ENCODE assay signal across 10 cellular contexts in the genomic region with DNA sequence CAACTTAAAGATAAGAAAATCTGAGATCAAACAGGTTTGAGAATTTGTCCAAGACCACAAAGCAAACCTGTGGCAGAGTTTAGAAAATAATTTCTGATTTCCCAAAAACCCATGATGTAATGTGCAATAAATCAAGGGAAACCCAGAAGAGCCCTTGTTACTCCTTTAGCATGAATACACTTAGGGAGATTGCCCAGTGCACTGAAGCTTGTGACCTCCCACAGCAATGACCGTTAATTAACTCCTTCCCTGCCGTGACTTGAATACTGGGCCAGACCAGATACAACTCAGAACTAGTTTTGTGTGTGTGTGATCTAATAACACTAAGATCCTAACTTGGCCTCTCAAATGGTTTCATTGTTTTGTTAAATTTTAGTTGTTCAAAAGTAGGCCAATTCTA. TPM values are rescaled to one million over a fixed set of nuclear protein-coding genes. Genes with fewer than 3 reads are reported as not detected.
DNase-seq lines count a peak whose midpoint lies in the region; ATAC-seq and TF ChIP-seq lines count a peak whose summit lies in the region.
"Had no signal": no experiment of that assay in that cellular context is flagged by ENCODE, and none has a peak within 500 bp of the region (broad histone marks: within the 10 kb centered on the region; RNA-seq: fewer than 3 reads in every experiment).

No MANE protein-coding gene starts in this region.

- H3K4me3 ChIP-seq in fibroblast of villous mesenchyme (ENCODE audit: low read depth, low read length) = no peak overlapping the region
- H3K4me3 ChIP-seq in subcutaneous abdominal adipose tissue (ENCODE audit: low read depth in 1 of 5, low read length in 5 of 5) = peak overlapping the region in 3 of 5 donors; percentile 42 to 53 (median 44)
- no peak overlapping the region for H3K4me3 ChIP-seq in colonic mucosa

- peaks cover 29% of the 10 kb centered on the region for H3K4me1 Mint-ChIP-seq in activated naive CD4-positive, alpha-beta T cell treated with anti-CD3 and anti-CD28 coated beads for 36 hours (ENCODE audit: low read depth)

- no peaks in the 10 kb centered on the region for H3K9me3 Mint-ChIP-seq in activated naive CD4-positive, alpha-beta T cell treated with anti-CD3 and anti-CD28 coated beads for 36 hours
- H3K9me3 Mint-ChIP-seq in activated naive CD4-positive, alpha-beta T cell treated with anti-CD3 and anti-CD28 coated beads, Interleukin-2, amount 50 U/mL, for 72 hours = no peaks in the 10 kb centered on the region
- H3K9me3 Mint-ChIP-seq: stimulated activated naive CD8-positive, alpha-beta T cell treated with anti-CD3 and anti-CD28 coated beads, Interleukin-15, amount 100 ng/mL, for 72 hours had no signal

- H3K27me3 Mint-ChIP-seq in activated naive CD4-positive, alpha-beta T cell treated with anti-CD3 and anti-CD28 coated beads for 36 hours (ENCODE audit: low read depth) = no peaks in the 10 kb centered on the region
- H3K27me3 Mint-ChIP-seq: stimulated activated naive CD8-positive, alpha-beta T cell treated with anti-CD3 and anti-CD28 coated beads, Interleukin-15, amount 100 ng/mL, for 72 hours had no signal

- no peak overlapping the region for H3K27ac Mint-ChIP-seq in activated naive CD4-positive, alpha-beta T cell treated with anti-CD3 and anti-CD28 coated beads for 36 hours
- no peak overlapping the region for H3K27ac Mint-ChIP-seq in activated naive CD4-positive, alpha-beta T cell treated with anti-CD3 and anti-CD28 coated beads, Interleukin-2, amount 50 U/mL, for 72 hours
- H3K27ac Mint-ChIP-seq: stimulated activated naive CD8-positive, alpha-beta T cell treated with anti-CD3 and anti-CD28 coated beads, Interleukin-15, amount 100 ng/mL, for 72 hours had no signal

- H3K36me3 ChIP-seq in subcutaneous abdominal adipose tissue (ENCODE audit: control insufficient read depth in 5 of 5, insufficient read depth in 5 of 5, low read length in 5 of 5) = no peaks in the 10 kb centered on the region
- H3K36me3 ChIP-seq in colonic mucosa = no peaks in the 10 kb centered on the region

- H3K36me3 Mint-ChIP-seq in activated naive CD4-positive, alpha-beta T cell treated with anti-CD3 and anti-CD28 coated beads for 36 hours (ENCODE audit: low read depth) = peaks cover 4% of the 10 kb centered on the region
- H3K36me3 Mint-ChIP-seq in activated naive CD4-positive, alpha-beta T cell treated with anti-CD3 and anti-CD28 coated beads, Interleukin-2, amount 50 U/mL, for 72 hours = peaks cover 5 to 7% of the 10 kb centered on the region in 2 donors

- H3K9ac ChIP-seq in subcutaneous abdominal adipose tissue (ENCODE audit: low read length in 5 of 5) (peak overlapping the region in 3 of 5 donors; percentile 17 to 31 (median 24)), colonic mucosa (ENCODE audit: low read depth in 2 of 2, low read length in 2 of 2) (no peak overlapping the region)

- intact Hi-C loops in activated naive CD4-positive, alpha-beta T cell treated with anti-CD3 and anti-CD28 coated beads for 36 hours (cut with micrococcal nuclease) = loop anchor here (5.0 kb wide), 1 partner anchor 72 kb away; a partner anchor contains a TSS
- intact Hi-C loops in colonic mucosa (cut with DNase I) = no loop called here

- no peaks in the 10 kb centered on the region for H3K9me3 ChIP-seq in subcutaneous abdominal adipose tissue (ENCODE audit: control insufficient read depth in 5 of 5, low read length in 5 of 5)
- no peaks in the 10 kb centered on the region for H3K9me3 ChIP-seq in colonic mucosa

- no peak for DNase-seq in activated naive CD4-positive, alpha-beta T cell treated with anti-CD3 and anti-CD28 coated beads for 36 hours
- no peak for DNase-seq in activated naive CD4-positive, alpha-beta T cell treated with anti-CD3 and anti-CD28 coated beads, Interleukin-2, amount 50 U/mL, for 72 hours (ENCODE audit: low spot score in 2 of 2)
- DNase-seq in RPMI7951 (ENCODE audit: low read depth) (peak; percentile 22), fibroblast of villous mesenchyme (ENCODE audit: low read depth) (peak; percentile 49), colonic mucosa (no peak)
- DNase-seq: small intestine; stimulated activated naive CD8-positive, alpha-beta T cell treated with anti-CD3 and anti-CD28 coated beads, Interleukin-15, amount 100 ng/mL, for 72 hours had no signal

- TF ChIP-seq CTCF in fibroblast of villous mesenchyme (IDR thresholded peaks at IDR 0.05; ENCODE audit: insufficient read depth, low read depth, low read length) (no peak), colonic mucosa (IDR thresholded peaks at IDR 0.05) (no peak)

- H3K4me1 ChIP-seq in subcutaneous abdominal adipose tissue (ENCODE audit: control insufficient read depth in 5 of 5, insufficient read depth in 5 of 5, low read length in 5 of 5) (peaks cover 4 to 34% (median 27%) of the 10 kb centered on the region in 5 donors), colonic mucosa (peaks cover 6% of the 10 kb centered on the region)

- H3K27ac ChIP-seq in subcutaneous abdominal adipose tissue (ENCODE audit: low read depth, low read length) (peak overlapping the region; percentile 88), colonic mucosa (no peak overlapping the region)

- ATAC-seq in activated naive CD4-positive, alpha-beta T cell treated with anti-CD3 and anti-CD28 coated beads, Interleukin-2, amount 50 U/mL, for 72 hours = no peak
- ATAC-seq in HG03432 (IDR thresholded peaks at IDR 0.05; ENCODE audit: unreplicated experiment) = no peak
- ATAC-seq in GM18861 (IDR thresholded peaks at IDR 0.05; ENCODE audit: unreplicated experiment) = no peak
- ATAC-seq: stimulated activated naive CD8-positive, alpha-beta T cell treated with anti-CD3 and anti-CD28 coated beads, Interleukin-15, amount 100 ng/mL, for 72 hours had no signal

- CTCF ChIA-PET in activated naive CD4-positive, alpha-beta T cell treated with anti-CD3 and anti-CD28 coated beads for 36 hours (lab: Charles Lee) = interaction anchor here (1.1 kb wide), 1 partner anchor 142 kb away, joined by 4 read pairs; no protein-coding TSS in a partner anchor

- H3K4me3 Mint-ChIP-seq in activated naive CD4-positive, alpha-beta T cell treated with anti-CD3 and anti-CD28 coated beads for 36 hours = peak overlapping the region; percentile 19

- H3K27me3 ChIP-seq in subcutaneous abdominal adipose tissue (ENCODE audit: control insufficient read depth in 5 of 5, insufficient read depth in 4 of 5, low read length in 5 of 5) (no peaks in the 10 kb centered on the region), colonic mucosa (no peaks in the 10 kb centered on the region)

RNA-seq across cellular contexts. Expression of a gene that starts 2.5 kb away (rescaled TPM):
- total RNA-seq in activated naive CD4-positive, alpha-beta T cell treated with anti-CD3 and anti-CD28 coated beads for 36 hours = 10 to 100 TPM; 18.5 to 21.7 TPM
- 10 to 100 TPM; 13.9 to 25.6 TPM for total RNA-seq in activated naive CD4-positive, alpha-beta T cell treated with anti-CD3 and anti-CD28 coated beads, Interleukin-2, amount 50 U/mL, for 72 hours
- 35.8 and 38.7 TPM in 2 replicates for total RNA-seq in RPMI7951 (2014; rRNA removed; shearing (Covaris generic))
- total RNA-seq in fibroblast of villous mesenchyme = 47.0 and 47.9 TPM in 2 replicates
- 100 to 1,000 TPM in 1 of 2 donors, 10 to 100 TPM in 1; 66.8 to 117 TPM for total RNA-seq in colonic mucosa

RNA-seq across cellular contexts. Expression of a gene that starts 53.5 kb away (rescaled TPM):
- 10 to 100 TPM; 12.9 to 16.2 TPM for total RNA-seq in activated naive CD4-positive, alpha-beta T cell treated with anti-CD3 and anti-CD28 coated beads for 36 hours
- 10 to 100 TPM; 18.3 to 20.5 TPM for total RNA-seq in activated naive CD4-positive, alpha-beta T cell treated with anti-CD3 and anti-CD28 coated beads, Interleukin-2, amount 50 U/mL, for 72 hours
- 19.4 and 25.6 TPM in 2 replicates for total RNA-seq in RPMI7951 (2014; rRNA removed; shearing (Covaris generic))
- total RNA-seq in fibroblast of villous mesenchyme = 14.5 and 20.7 TPM in 2 replicates
- total RNA-seq in colonic mucosa = 10 to 100 TPM; 28.6 to 31.5 TPM

Comparison
In these comparisons a context has a peak if more than half of its experiments do, and no peak if none do; other contexts are left out.
1. DNase-seq: peak in RPMI7951 (single experiment) and fibroblast of villous mesenchyme (single experiment); none in activated naive CD4-positive, alpha-beta T cell treated with anti-CD3 and anti-CD28 coated beads for 36 hours (single experiment), activated naive CD4-positive, alpha-beta T cell treated with anti-CD3 and anti-CD28 coated beads, Interleukin-2, amount 50 U/mL, for 72 hours (0 of 2) and colonic mucosa (single experiment).
2. H3K4me3 ChIP-seq: peak in subcutaneous abdominal adipose tissue (3 of 5); none in fibroblast of villous mesenchyme (single experiment) and colonic mucosa (single experiment).
3. H3K9ac ChIP-seq: peak in subcutaneous abdominal adipose tissue (3 of 5); none in colonic mucosa (0 of 2).